28 cellular contexts compared by ENCODE assay signal in genomic region chr22:29348956-29349355, GRCh38. TPM values are rescaled to one million over a fixed set of nuclear protein-coding genes. Genes with fewer than 3 reads are reported as not detected.
DNase-seq lines count a peak whose midpoint lies in the region; ATAC-seq and TF ChIP-seq lines count a peak whose summit lies in the region.
"Had no signal": no experiment of that assay in that cellular context is flagged by ENCODE, and none has a peak within 500 bp of the region (broad histone marks: within the 10 kb centered on the region; RNA-seq: fewer than 3 reads in every experiment).

No MANE protein-coding gene starts in this region.

- H3K9me3 ChIP-seq in breast epithelium (no peaks in the 10 kb centered on the region), lower lobe of right lung (no peaks in the 10 kb centered on the region), upper lobe of left lung (no peaks in the 10 kb centered on the region)
- H3K9me3 ChIP-seq: HAP-1, ovary had no signal

- H3K27ac ChIP-seq in breast epithelium (peak overlapping the region; percentile 60 to 66), lower lobe of right lung (no peak overlapping the region), upper lobe of left lung (no peak overlapping the region)
- H3K27ac ChIP-seq: ovary had no signal

- TF ChIP-seq POLR2A in breast epithelium (IDR thresholded peaks at IDR 0.05) (no peak), upper lobe of left lung (IDR thresholded peaks at IDR 0.05) (no peak)

- H3K27me3 ChIP-seq in breast epithelium (no peaks in the 10 kb centered on the region), lower lobe of right lung (ENCODE audit: low read depth) (no peaks in the 10 kb centered on the region), upper lobe of left lung (no peaks in the 10 kb centered on the region)
- H3K27me3 ChIP-seq: ovary had no signal

- TF ChIP-seq CTCF in breast epithelium (IDR thresholded peaks at IDR 0.05) (no peak), lower lobe of right lung (IDR thresholded peaks at IDR 0.05) (no peak), upper lobe of left lung (IDR thresholded peaks at IDR 0.05) (no peak)

- DNase-seq in DMS153 treated with DMSO at 0.1 percent for 48 hours (lab: John Stamatoyannopoulos, UW; ENCODE audit: unreplicated experiment), result peak; percentile 31
- peak; percentile 28 for DNase-seq in M059J (ENCODE audit: low read depth)
- DNase-seq in breast epithelium (ENCODE audit: low spot score in 2 of 2), result peak in 1 of 2 donors; percentile 29
- DNase-seq in lower lobe of right lung, result peak; percentile 25
- no peak for DNase-seq in central memory CD4-positive, alpha-beta T cell
- DNase-seq in UCSD-AML1 (lab: John Stamatoyannopoulos, UW; ENCODE audit: unreplicated experiment), result no peak
- no peak for DNase-seq in upper lobe of left lung
- no peak for DNase-seq in left colon
- DNase-seq: activated CD4-positive, alpha-beta memory T cell treated with anti-CD3 and anti-CD28 coated beads, Interleukin-2, amount 10 ng/mL, durations not matched to agents 7 days and 5 days; activated CD4-positive, CD25-positive, alpha-beta regulatory T cell treated with anti-CD3 and anti-CD28 coated beads, Interleukin-2, amount 50 U/mL, for 72 hours; activated CD8-positive, alpha-beta memory T cell treated with anti-CD3 and anti-CD28 coated beads, Interleukin-2, amount 50 U/mL, for 48 hours; CD4-positive, CD25-positive, alpha-beta regulatory T cell; EL; endodermal cell; NCI-H1092 treated with DMSO at 0.1 percent for 48 hours; NCI-H1930; NCI-H2227 treated with DMSO at 0.1 percent for 48 hours; ovary; retina; small intestine; stimulated activated naive CD8-positive, alpha-beta T cell treated with anti-CD3 and anti-CD28 coated beads, Interleukin-15, amount 100 ng/mL, for 72 hours; T-helper 1 cell had no signal

- no peak for TF ChIP-seq EP300 in upper lobe of left lung (IDR thresholded peaks at IDR 0.05)

- ATAC-seq in lower lobe of right lung (no peak), upper lobe of left lung (ENCODE audit: low FRiP score in 2 of 2) (no peak), left colon (no peak)
- ATAC-seq: activated naive CD4-positive, alpha-beta T cell treated with anti-CD3 and anti-CD28 coated beads, Interleukin-2, amount 50 U/mL, for 72 hours; HepG2; stimulated activated naive CD8-positive, alpha-beta T cell treated with anti-CD3 and anti-CD28 coated beads, Interleukin-15, amount 100 ng/mL, for 72 hours had no signal

- H3K4me1 ChIP-seq in breast epithelium, result no peaks in the 10 kb centered on the region
- H3K4me1 ChIP-seq in lower lobe of right lung, result no peaks in the 10 kb centered on the region
- H3K4me1 ChIP-seq in upper lobe of left lung, result peaks cover 0 to 6% (median under 1%) of the 10 kb centered on the region in 4 donors
- H3K4me1 ChIP-seq: HAP-1 had no signal

- peaks cover 9% of the 10 kb centered on the region for H3K36me3 ChIP-seq in breast epithelium
- peaks cover 99% of the 10 kb centered on the region for H3K36me3 ChIP-seq in lower lobe of right lung
- peaks cover 24 to 97% (median 87%) of the 10 kb centered on the region in 4 donors for H3K36me3 ChIP-seq in upper lobe of left lung
- H3K36me3 ChIP-seq: ovary had no signal

- H3K4me3 ChIP-seq in breast epithelium, result no peak overlapping the region
- H3K4me3 ChIP-seq in lower lobe of right lung, result no peak overlapping the region
- no peak overlapping the region for H3K4me3 ChIP-seq in upper lobe of left lung
- H3K4me3 ChIP-seq: HAP-1, ovary had no signal

- intact Hi-C loops in breast epithelium (cut with DNase I; ENCODE audit: low total_unique reads) (no loop called here), lower lobe of right lung (cut with DNase I) (no loop called here), left colon (cut with DNase I, micrococcal nuclease) (no loop called here)

- WGBS in upper lobe of left lung, 2 donors, result 95 to 96% methylated on average over 18 of the region's 18 CpGs

RNA-seq across cellular contexts. Expression of gene RASL10A, which starts 33.5 kb away (rescaled TPM):
- total RNA-seq in M059J (2014; rRNA removed; shearing (Covaris generic)), result 0.07 TPM in 1 of 2 replicates, not detected in the other
- total RNA-seq in breast epithelium, result 1 to 10 TPM; 2.7 to 4.7 (median 4.3) TPM
- 0.83 TPM for total RNA-seq in lower lobe of right lung
- 10 to 100 TPM in 1 of 6 donors, 1 to 10 TPM in 5; 1.2 to 33.5 (median 2.0) TPM for total RNA-seq in upper lobe of left lung
- 1 to 10 TPM; 1.1 to 1.7 TPM for total RNA-seq in left colon
- total RNA-seq: A172; CD4-positive, CD25-positive, alpha-beta regulatory T cell; fibroblast of lung; SK-MEL-5 had no signal

RNA-seq across cellular contexts. Expression of gene AP1B1, which starts 39.4 kb away (rescaled TPM):
- total RNA-seq in M059J (2014; rRNA removed; shearing (Covaris generic)), result 33.8 and 65.6 TPM in 2 replicates
- total RNA-seq in breast epithelium (10 to 100 TPM; 55.7 to 58.7 (median 58.2) TPM), lower lobe of right lung (70.3 TPM), upper lobe of left lung (100 to 1,000 TPM in 1 of 6 donors, 10 to 100 TPM in 5; 44.7 to 162 (median 80.7) TPM), left colon (100 to 1,000 TPM in 1 of 2 donors, 10 to 100 TPM in 1; 96.3 to 100 TPM)

RNA-seq across cellular contexts. Expression of gene GAS2L1, which starts 42.5 kb away (rescaled TPM):
- total RNA-seq in M059J (2014; rRNA removed; shearing (Covaris generic)), result 10.2 and 17.2 TPM in 2 replicates
- total RNA-seq in breast epithelium, result 10 to 100 TPM; 12.2 to 19.3 (median 15.7) TPM
- 29.9 TPM for total RNA-seq in lower lobe of right lung
- 10 to 100 TPM; 14.4 to 63.4 (median 36.1) TPM for total RNA-seq in upper lobe of left lung
- total RNA-seq in left colon, result 10 to 100 TPM; 19.7 to 32.3 TPM

Comparison
In these comparisons a context has a peak if more than half of its experiments do, and no peak if none do; other contexts are left out.
1. DNase-seq: peak in DMS153 treated with DMSO at 0.1 percent for 48 hours (single experiment), M059J (single experiment) and lower lobe of right lung (single experiment); none in central memory CD4-positive, alpha-beta T cell (single experiment), UCSD-AML1 (single experiment), upper lobe of left lung (0 of 2) and left colon (0 of 2).
2. H3K27ac ChIP-seq: peak in breast epithelium (2 of 2); none in lower lobe of right lung (single experiment) and upper lobe of left lung (0 of 4).